22 cellular contexts compared by ENCODE assay signal in the genomic region with DNA sequence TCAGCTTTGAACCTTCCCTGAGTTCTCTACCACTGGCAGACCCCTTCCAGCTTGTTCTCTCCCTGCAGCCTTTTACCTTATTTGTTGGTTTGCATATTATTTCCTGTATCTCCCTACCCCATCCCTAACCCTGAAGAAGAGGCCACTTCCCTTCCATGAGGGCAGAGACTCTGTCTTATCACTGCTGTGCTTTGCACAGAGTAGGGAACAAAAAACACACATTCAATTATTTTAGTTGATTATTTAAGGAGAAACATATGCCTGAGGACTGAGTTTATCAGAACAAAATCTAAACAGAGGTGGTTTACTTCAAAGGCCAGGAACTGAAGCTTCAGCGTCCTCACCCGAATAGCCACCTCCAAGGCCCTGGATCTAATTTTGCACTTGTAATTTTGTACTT.
DNase-seq lines count a peak whose midpoint lies in the region; ATAC-seq and TF ChIP-seq lines count a peak whose summit lies in the region.
"Had no signal": no experiment of that assay in that cellular context is flagged by ENCODE, and none has a peak within 500 bp of the region (broad histone marks: within the 10 kb centered on the region; RNA-seq: fewer than 3 reads in every experiment).

No MANE protein-coding gene starts in this region.

- no peaks in the 10 kb centered on the region for H3K9me3 ChIP-seq in Karpas-422 (ENCODE audit: low read length)
- H3K9me3 ChIP-seq: A549; BE2C; BLaER1 treated with 17β-estradiol and CSF1 and Interleukin-3, amounts not matched to agents 10 nM and 100 nM had no signal

- peaks cover 2% of the 10 kb centered on the region for H3K27me3 Mint-ChIP-seq in progenitor cell of endocrine pancreas
- H3K27me3 Mint-ChIP-seq: CD4-positive, alpha-beta T cell had no signal

- TF ChIP-seq CTCF in progenitor cell of endocrine pancreas (IDR thresholded peaks at IDR 0.05; ENCODE audit: unreplicated experiment): no peak

- no peak overlapping the region for H3K4me3 ChIP-seq in Karpas-422 (ENCODE audit: low read length)
- H3K4me3 ChIP-seq: A549; BLaER1 treated with 17β-estradiol and CSF1 and Interleukin-3, amounts not matched to agents 10 nM and 100 nM; GM23338 had no signal

- H4K20me1 ChIP-seq in Karpas-422 (ENCODE audit: insufficient read depth, low read depth, low read length): no peaks in the 10 kb centered on the region
- H4K20me1 ChIP-seq: BLaER1 treated with 17β-estradiol and CSF1 and Interleukin-3, amounts not matched to agents 10 nM and 100 nM had no signal

- H2AFZ ChIP-seq in Karpas-422 (ENCODE audit: low read length): no peak overlapping the region

- no peak overlapping the region for H3K27ac ChIP-seq in Karpas-422 (ENCODE audit: low read length)
- H3K27ac ChIP-seq: A549; BLaER1 treated with 17β-estradiol and CSF1 and Interleukin-3, amounts not matched to agents 10 nM and 100 nM had no signal

- no peaks in the 10 kb centered on the region for H3K4me1 ChIP-seq in Karpas-422 (ENCODE audit: low read length)
- H3K4me1 ChIP-seq: A549 had no signal

- peaks cover 1% of the 10 kb centered on the region for H3K36me3 Mint-ChIP-seq in progenitor cell of endocrine pancreas (ENCODE audit: insufficient read depth)
- H3K36me3 Mint-ChIP-seq: CD14-positive monocyte; CD8-positive, alpha-beta memory T cell had no signal

- H3K4me1 Mint-ChIP-seq in progenitor cell of endocrine pancreas (ENCODE audit: low read depth): peaks cover 34% of the 10 kb centered on the region
- H3K4me1 Mint-ChIP-seq: CD8-positive, alpha-beta memory T cell had no signal

- H3K27ac Mint-ChIP-seq in progenitor cell of endocrine pancreas: peak overlapping the region; percentile 77
- H3K27ac Mint-ChIP-seq: CD14-positive monocyte; CD4-positive, alpha-beta T cell; CD8-positive, alpha-beta memory T cell; GM23338 had no signal

- H3K27me3 ChIP-seq in Karpas-422 (ENCODE audit: low read length): no peaks in the 10 kb centered on the region
- H3K27me3 ChIP-seq: BE2C; BLaER1 treated with 17β-estradiol and CSF1 and Interleukin-3, amounts not matched to agents 10 nM and 100 nM had no signal

- DNase-seq in Karpas-422 (peak; percentile 31), progenitor cell of endocrine pancreas (ENCODE audit: low spot score, unreplicated experiment) (no peak), NCI-H345 treated with DMSO at 0.1 percent for 48 hours (lab: John Stamatoyannopoulos, UW; ENCODE audit: unreplicated experiment) (no peak), midbrain (lab: John Stamatoyannopoulos, UW) (no peak), NCI-H2029 treated with DMSO at 0.1 percent for 48 hours (lab: John Stamatoyannopoulos, UW) (no peak)
- DNase-seq: 8988T; ACHN; AML-193; BE2C; Calu3; CD4-positive, alpha-beta T cell; CD8-positive, alpha-beta memory T cell; DMS53; DMS79 treated with DMSO at 0.1 percent for 48 hours; GF-D8; H9 had no signal

- ATAC-seq in SK-N-SH treated with all-trans-retinoic acid at 6 μM for 48 hours: no peak
- ATAC-seq: A549, GM23338, HCT116 had no signal

- no peaks in the 10 kb centered on the region for H3K79me2 ChIP-seq in Karpas-422 (ENCODE audit: low read length)

- H3K9me2 ChIP-seq in Karpas-422 (replicated peaks; ENCODE audit: insufficient read depth, low read length): no peaks in the 10 kb centered on the region

- no peak overlapping the region for H3K4me3 Mint-ChIP-seq in progenitor cell of endocrine pancreas (ENCODE audit: low read depth)
- H3K4me3 Mint-ChIP-seq: CD14-positive monocyte; CD4-positive, alpha-beta T cell; CD8-positive, alpha-beta memory T cell; GM23338; H9 had no signal

- H3K9me3 Mint-ChIP-seq in progenitor cell of endocrine pancreas (ENCODE audit: low read depth): peaks cover 3% of the 10 kb centered on the region
- H3K9me3 Mint-ChIP-seq: CD4-positive, alpha-beta T cell; CD8-positive, alpha-beta memory T cell; GM23338 had no signal

- no peaks in the 10 kb centered on the region for H3K36me3 ChIP-seq in Karpas-422 (ENCODE audit: insufficient read depth, low read length)
- H3K36me3 ChIP-seq: BE2C; BLaER1 treated with 17β-estradiol and CSF1 and Interleukin-3, amounts not matched to agents 10 nM and 100 nM had no signal

- H3K4me2 ChIP-seq in Karpas-422 (ENCODE audit: low read depth, low read length, poor library complexity, severe bottlenecking): no peak overlapping the region
- H3K4me2 ChIP-seq: A549; BLaER1 treated with 17β-estradiol and CSF1 and Interleukin-3, amounts not matched to agents 10 nM and 100 nM; GM23338 had no signal

- H3K9ac ChIP-seq in Karpas-422 (ENCODE audit: low read length): no peak overlapping the region
- H3K9ac ChIP-seq: BLaER1 treated with 17β-estradiol and CSF1 and Interleukin-3, amounts not matched to agents 10 nM and 100 nM had no signal

TF ChIP-seq in SK-N-SH treated with all-trans-retinoic acid at 6 μM for 48 hours, 23 proteins besides CTCF, POLR2A, EP300 and RAD21:
- TF ChIP-seq ISL1 (CRISPR knock-in tag; IDR thresholded peaks at IDR 0.05) (no peak), TCF4 (CRISPR knock-in tag; IDR thresholded peaks at IDR 0.05; ENCODE audit: borderline replicate concordance) (peak; percentile 25; the same call in 1 of the 2 replicates), CSDC2 (CRISPR knock-in tag; IDR thresholded peaks at IDR 0.05) (no peak)
